In the genomic region with DNA sequence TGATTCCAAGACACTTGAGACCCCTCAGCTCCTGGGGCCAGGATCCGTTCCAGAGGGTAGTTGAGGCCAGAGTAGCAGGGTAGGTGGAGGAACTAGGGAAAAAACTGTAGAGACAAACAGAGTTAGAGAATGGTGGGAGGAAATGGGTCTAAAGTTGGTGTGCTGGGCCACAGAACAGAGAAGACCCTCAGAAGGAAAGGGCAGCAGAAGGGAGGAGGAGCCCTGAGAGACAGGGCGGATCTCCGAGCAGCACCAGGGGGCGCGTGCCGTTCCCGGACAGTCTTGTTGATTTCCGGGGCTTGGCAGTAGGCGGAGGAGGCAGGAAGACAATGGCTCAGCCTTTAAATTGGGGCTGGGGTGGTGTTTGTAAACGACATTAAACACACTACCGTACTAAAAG, we compare ENCODE assay signal across 8 cellular contexts. TPM values are rescaled to one million over a fixed set of nuclear protein-coding genes. Genes with fewer than 3 reads are reported as not detected.
DNase-seq lines count a peak whose midpoint lies in the region; ATAC-seq lines count a peak whose summit lies in the region.

No MANE protein-coding gene starts in this region.

- peak overlapping the region; percentile 76 for H3K4ac ChIP-seq in mesendoderm (ENCODE audit: low read depth, low read length)

- DNase-seq in CD4-positive, CD25-positive, alpha-beta regulatory T cell = peak in 1 of 3 donors; percentile 32
- DNase-seq in Jurkat, Clone E6-1 (ENCODE audit: low read depth, low spot score) = peak; percentile 55
- peak; percentile 49 for DNase-seq in activated naive CD8-positive, alpha-beta T cell treated with anti-CD3 and anti-CD28 coated beads, Interleukin-2, amount 10 ng/mL, durations not matched to agents 7 days and 5 days
- peak; percentile 89 for DNase-seq in mesendoderm
- no peak for DNase-seq in A172 (ENCODE audit: low spot score)

- H3K79me1 ChIP-seq in mesendoderm (ENCODE audit: low read length) = peaks cover 2% of the 10 kb centered on the region

- no peak overlapping the region for H4K5ac ChIP-seq in mesendoderm (ENCODE audit: low read length)

- peaks cover 22% of the 10 kb centered on the region for H3K79me2 ChIP-seq in mesendoderm (ENCODE audit: control insufficient read depth, insufficient read depth, low read length)

- H3K27me3 ChIP-seq in CD4-positive, CD25-positive, alpha-beta regulatory T cell (ENCODE audit: control insufficient read depth, insufficient read depth, low read length) = peaks cover 24% of the 10 kb centered on the region
- no peaks in the 10 kb centered on the region for H3K27me3 ChIP-seq in mesendoderm (ENCODE audit: insufficient read depth, low read length, poor library complexity)

- no peaks in the 10 kb centered on the region for H3K36me3 ChIP-seq in CD4-positive, CD25-positive, alpha-beta regulatory T cell (ENCODE audit: control insufficient read depth, insufficient read depth, low read length)
- no peaks in the 10 kb centered on the region for H3K36me3 ChIP-seq in mesendoderm (ENCODE audit: control insufficient read depth, insufficient read depth, low read length)

- H3K9me3 Mint-ChIP-seq in CD4-positive, CD25-positive, alpha-beta regulatory T cell = peaks cover 0 to 7% (median 1%) of the 10 kb centered on the region in 7 donors
- no peaks in the 10 kb centered on the region for H3K9me3 Mint-ChIP-seq in activated naive CD8-positive, alpha-beta T cell treated with anti-CD3 and anti-CD28 coated beads, Interleukin-2, amount 10 ng/mL, durations not matched to agents 7 days and 5 days

- no CpG with 5 or more reads among the region's 11 CpGs for WGBS in mesendoderm (ENCODE audit: extremely low coverage, insufficient coverage, low lambda C conversion rate)

- no peaks in the 10 kb centered on the region for H3K36me3 Mint-ChIP-seq in CD4-positive, CD25-positive, alpha-beta regulatory T cell
- peaks cover 4% of the 10 kb centered on the region for H3K36me3 Mint-ChIP-seq in activated naive CD8-positive, alpha-beta T cell treated with anti-CD3 and anti-CD28 coated beads, Interleukin-2, amount 10 ng/mL, durations not matched to agents 7 days and 5 days

- H3K9me3 ChIP-seq in CD4-positive, CD25-positive, alpha-beta regulatory T cell (ENCODE audit: control insufficient read depth in 2 of 2, low read length in 2 of 2) = no peaks in the 10 kb centered on the region

- H4K8ac ChIP-seq in mesendoderm (ENCODE audit: low read depth, low read length) = peak overlapping the region; percentile 94

- H3K9ac ChIP-seq in mesendoderm (ENCODE audit: low read length) = peak overlapping the region; percentile 64

- H2BK5ac ChIP-seq in mesendoderm (ENCODE audit: low read length) = peak overlapping the region; percentile 66

- peak overlapping the region; percentile 7 for H3K23ac ChIP-seq in mesendoderm (ENCODE audit: low read length)

- H3K4me3 ChIP-seq in CD4-positive, CD25-positive, alpha-beta regulatory T cell (ENCODE audit: low read depth, low read length) = no peak overlapping the region
- H3K4me3 ChIP-seq in Jurkat, Clone E6-1 (ENCODE audit: low read length) = peak overlapping the region; percentile 46
- no peak overlapping the region for H3K4me3 ChIP-seq in mesendoderm (ENCODE audit: low read length)

- no peak overlapping the region for H3K27ac Mint-ChIP-seq in CD4-positive, CD25-positive, alpha-beta regulatory T cell
- no peak overlapping the region for H3K27ac Mint-ChIP-seq in activated naive CD8-positive, alpha-beta T cell treated with anti-CD3 and anti-CD28 coated beads, Interleukin-2, amount 10 ng/mL, durations not matched to agents 7 days and 5 days

- peak overlapping the region in 3 of 4 donors; percentile 48 to 83 (median 54) for H3K4me3 Mint-ChIP-seq in CD4-positive, CD25-positive, alpha-beta regulatory T cell
- H3K4me3 Mint-ChIP-seq in activated naive CD8-positive, alpha-beta T cell treated with anti-CD3 and anti-CD28 coated beads, Interleukin-2, amount 10 ng/mL, durations not matched to agents 7 days and 5 days = peak overlapping the region; percentile 9

- H3K4me2 ChIP-seq in mesendoderm (ENCODE audit: low read length) = peak overlapping the region; percentile 14

- H3K27me3 Mint-ChIP-seq in CD4-positive, CD25-positive, alpha-beta regulatory T cell = peaks cover 69% of the 10 kb centered on the region
- H3K27me3 Mint-ChIP-seq in activated naive CD8-positive, alpha-beta T cell treated with anti-CD3 and anti-CD28 coated beads, Interleukin-2, amount 10 ng/mL, durations not matched to agents 7 days and 5 days = peaks cover 58% of the 10 kb centered on the region

- H2BK120ac ChIP-seq in mesendoderm (ENCODE audit: low read depth, low read length) = no peak overlapping the region

- H2AK5ac ChIP-seq in mesendoderm (ENCODE audit: low read length) = no peak overlapping the region

- no peak for ATAC-seq in CD4-positive, CD25-positive, alpha-beta regulatory T cell (ENCODE audit: low read depth in 2 of 2)
- ATAC-seq in activated naive CD8-positive, alpha-beta T cell treated with anti-CD3 and anti-CD28 coated beads, Interleukin-2, amount 10 ng/mL, durations not matched to agents 7 days and 5 days (ENCODE audit: low read depth) = peak; percentile 55
- ATAC-seq in HG03439 (IDR thresholded peaks at IDR 0.05; ENCODE audit: unreplicated experiment) (no peak), HG02610 (IDR thresholded peaks at IDR 0.05; ENCODE audit: unreplicated experiment) (no peak), HG03139 (IDR thresholded peaks at IDR 0.05; ENCODE audit: unreplicated experiment) (no peak)

- H3K27ac ChIP-seq in CD4-positive, CD25-positive, alpha-beta regulatory T cell (ENCODE audit: insufficient read depth, low read length, poor library complexity, severe bottlenecking) = no peak overlapping the region
- peak overlapping the region; percentile 61 for H3K27ac ChIP-seq in mesendoderm (ENCODE audit: low read depth, low read length)

- POLR2A ChIA-PET in activated naive CD8-positive, alpha-beta T cell treated with anti-CD3 and anti-CD28 coated beads, Interleukin-2, amount 10 ng/mL, durations not matched to agents 7 days and 5 days (lab: Charles Lee) = no interaction called here

- H3K18ac ChIP-seq in mesendoderm (ENCODE audit: low read length) = peak overlapping the region; percentile 71

- H3K4me1 Mint-ChIP-seq in CD4-positive, CD25-positive, alpha-beta regulatory T cell = peaks cover 12 to 34% (median 23%) of the 10 kb centered on the region in 4 donors
- peaks cover 22% of the 10 kb centered on the region for H3K4me1 Mint-ChIP-seq in activated naive CD8-positive, alpha-beta T cell treated with anti-CD3 and anti-CD28 coated beads, Interleukin-2, amount 10 ng/mL, durations not matched to agents 7 days and 5 days

- peak overlapping the region; percentile 96 for H2BK15ac ChIP-seq in mesendoderm (replicated peaks; ENCODE audit: low read depth)

- H3K4me1 ChIP-seq in CD4-positive, CD25-positive, alpha-beta regulatory T cell (ENCODE audit: control insufficient read depth, insufficient read depth, low read length, poor library complexity, severe bottlenecking) = peaks cover 21% of the 10 kb centered on the region
- H3K4me1 ChIP-seq in mesendoderm (ENCODE audit: control insufficient read depth, low read depth, low read length) = peaks cover 8% of the 10 kb centered on the region

- peak overlapping the region; percentile 89 for H3K56ac ChIP-seq in mesendoderm (ENCODE audit: low read length)

RNA-seq across cellular contexts. Expression of gene CECR2, which starts 2.4 kb away (rescaled TPM):
- total RNA-seq in CD4-positive, CD25-positive, alpha-beta regulatory T cell = not detected
- not detected for polyA plus RNA-seq in CD4-positive, CD25-positive, alpha-beta regulatory T cell
- polyA plus RNA-seq in Jurkat, Clone E6-1 (2012; ENCODE audit: insufficient read depth, insufficient read length) = 0.85 TPM
- under 1 TPM in 1 of 2 experiments, not detected in 1; 0.06 TPM for total RNA-seq in activated naive CD8-positive, alpha-beta T cell treated with anti-CD3 and anti-CD28 coated beads, Interleukin-2, amount 10 ng/mL, durations not matched to agents 7 days and 5 days
- 27.4 TPM for polyA plus RNA-seq in mesendoderm (2013, experiment 1 of 2)
- polyA plus RNA-seq in mesendoderm (2013, experiment 2 of 2) = 28.3 TPM
- not detected in 2 replicates for total RNA-seq in A172 (2014; rRNA removed; shearing (Covaris generic))
